20 cellular contexts compared by ENCODE assay signal in genomic region chrX:153883163-153883843, GRCh38. TPM values are rescaled to one million over a fixed set of nuclear protein-coding genes. Genes with fewer than 3 reads are reported as not detected.
DNase-seq lines count a peak whose midpoint lies in the region; ATAC-seq, FAIRE-seq and TF ChIP-seq lines count a peak whose summit lies in the region.
"Had no signal": no experiment of that assay in that cellular context is flagged by ENCODE, and none has a peak within 500 bp of the region (broad histone marks: within the 10 kb centered on the region; RNA-seq: fewer than 3 reads in every experiment).

No MANE protein-coding gene starts in this region.

- H3K9me1 ChIP-seq in K562 (ENCODE audit: control insufficient read depth, insufficient read depth, low read length) = no peaks in the 10 kb centered on the region

- H3K4me1 ChIP-seq in BE2C = peaks cover 36% of the 10 kb centered on the region
- peaks cover 72% of the 10 kb centered on the region for H3K4me1 ChIP-seq in HUES6 (ENCODE audit: control insufficient read depth, insufficient read depth, low read length)
- peaks cover 10 to 61% of the 10 kb centered on the region in 2 experiments for H3K4me1 ChIP-seq in K562 (replicated peaks in 1 of 2; ENCODE audit: control insufficient read depth in 2 of 2, insufficient read depth in 2 of 2, low read length in 2 of 2)
- peaks cover 73% of the 10 kb centered on the region for H3K4me1 ChIP-seq in mesenchymal stem cell (ENCODE audit: control insufficient read depth, insufficient read depth, low read depth, low read length)
- peaks cover 0 to 14% (median 6%) of the 10 kb centered on the region in 3 donors for H3K4me1 ChIP-seq in esophagus squamous epithelium

- 11% methylated on average over 4 of the region's 13 CpGs for WGBS in K562 (ENCODE audit: insufficient coverage, low coverage, missing lambda C conversion rate)
- whole genome bisulfite sequencing in mesenchymal stem cell = 56% methylated on average over 9 of the region's 13 CpGs
- 21 to 52% methylated on average over 3 to 8 of the region's 13 CpGs for WGBS in esophagus squamous epithelium, 2 donors

- H2BK15ac ChIP-seq in mesenchymal stem cell (ENCODE audit: low read depth, poor library complexity, severe bottlenecking) = peak overlapping the region; percentile 15

- TF ChIP-seq CTCF in BE2C (IDR thresholded peaks at IDR 0.05; ENCODE audit: low read depth, low read length) = no peak
- TF ChIP-seq CTCF in K562 (IDR thresholded peaks at IDR 0.05 in 2 of 3, conservative IDR thresholded peaks at IDR 0.05 in 1 of 3; ENCODE audit: insufficient read depth in 2 of 3, low read depth in 1 of 3, low read length in 3 of 3) = no peak
- TF ChIP-seq CTCF in esophagus squamous epithelium (IDR thresholded peaks at IDR 0.05) = no peak
- no peak for TF ChIP-seq CTCF in RWPE1 (conservative IDR thresholded peaks at IDR 0.05; ENCODE audit: low read depth)

- peak overlapping the region in 1 of 2 experiments; percentile 16 for H3K4ac ChIP-seq in mesenchymal stem cell (ENCODE audit: low read depth in 1 of 2, low read length in 2 of 2)

- H3K14ac ChIP-seq in mesenchymal stem cell (ENCODE audit: low read length in 2 of 2) = no peak overlapping the region

- TF ChIP-seq RAD21 in K562 (CRISPR knock-in tag; conservative IDR thresholded peaks at IDR 0.05 in 1 of 2, IDR thresholded peaks at IDR 0.05 in 1 of 2) = no peak

- H3K27me3 ChIP-seq in BE2C (no peaks in the 10 kb centered on the region), HUES6 (ENCODE audit: control insufficient read depth, insufficient read depth, low read length) (peaks cover 58% of the 10 kb centered on the region), K562 (ENCODE audit: control insufficient read depth in 2 of 2, insufficient read depth in 2 of 2, low read length in 2 of 2) (peaks cover 0 to 38% of the 10 kb centered on the region in 2 experiments; a peak in 2 of 5 replicates), mesenchymal stem cell (ENCODE audit: control insufficient read depth in 1 of 2, insufficient read depth in 1 of 2, low read length in 2 of 2) (peaks cover 0 to 91% of the 10 kb centered on the region in 2 experiments), esophagus squamous epithelium (peaks cover 0 to 98% (median 32%) of the 10 kb centered on the region in 4 donors)

- peaks cover 6% of the 10 kb centered on the region; the same call in 1 of the 2 replicates for H4K20me1 ChIP-seq in K562 (replicated peaks; ENCODE audit: control insufficient read depth, insufficient read depth, low read length)

- no TSS peak for BruUV-seq in K562 (replicated peaks; lab: Mats Ljungman, UMichigan)

- peak overlapping the region; percentile 75 for H3K4me3 ChIP-seq in BE2C (ENCODE audit: low read depth, low read length)
- H3K4me3 ChIP-seq in HUES6 (ENCODE audit: low read depth, low read length) = peak overlapping the region; percentile 18; the same call in 1 of the 2 replicates
- H3K4me3 ChIP-seq in K562 = no peak overlapping the region
- H3K4me3 ChIP-seq in mesenchymal stem cell (ENCODE audit: insufficient read depth in 1 of 2, low read depth in 1 of 2, low read length in 2 of 2) = no peak overlapping the region
- no peak overlapping the region for H3K4me3 ChIP-seq in esophagus squamous epithelium
- H3K4me3 ChIP-seq: A549 had no signal

- CTCF ChIA-PET in K562 (lab: Yijun Ruan, JAX; ENCODE audit: low intra/inter-chr PET ratio) = interaction anchor here (0.6 kb wide), 1 partner anchor 944 kb away, joined by 3 read pairs; no protein-coding TSS in a partner anchor
- CTCF ChIA-PET in RWPE1 (lab: Yijun Ruan, JAX) = interaction anchor here (0.7 to 1.5 kb wide), 2 partner anchors 40 to 56 kb away, joined by 4 to 5 read pairs; no protein-coding TSS in a partner anchor

- H3K4me2 ChIP-seq in K562 (ENCODE audit: insufficient read depth, low read length) (no peak overlapping the region), mesenchymal stem cell (ENCODE audit: low read length, poor library complexity, severe bottlenecking) (peak overlapping the region; percentile 13)
- H3K4me2 ChIP-seq: A549 had no signal

- H3K23ac ChIP-seq in mesenchymal stem cell (ENCODE audit: low read length in 2 of 2) = no peak overlapping the region

- H4K8ac ChIP-seq in mesenchymal stem cell (ENCODE audit: low read length) = no peak overlapping the region

- POLR2A ChIA-PET in K562 (lab: Yijun Ruan, JAX) = no interaction called here
- POLR2A ChIA-PET in RWPE1 (lab: Yijun Ruan, JAX; ENCODE audit: low non-redundant PET) = no interaction called here

- H3K36me3 ChIP-seq in BE2C (peaks cover 7% of the 10 kb centered on the region; the same call in 1 of the 2 replicates), HUES6 (ENCODE audit: control insufficient read depth, insufficient read depth, low read length) (no peaks in the 10 kb centered on the region), K562 (ENCODE audit: control insufficient read depth, insufficient read depth, low read length) (no peaks in the 10 kb centered on the region), mesenchymal stem cell (ENCODE audit: control insufficient read depth in 1 of 2, insufficient read depth in 2 of 2, low read depth in 1 of 2, low read length in 2 of 2) (peaks cover 0 to 19% of the 10 kb centered on the region in 2 experiments), esophagus squamous epithelium (no peaks in the 10 kb centered on the region)

- intact Hi-C loops in K562 (cut with micrococcal nuclease) (no loop called here), esophagus squamous epithelium (cut with DNase I) (no loop called here)

- no peaks in the 10 kb centered on the region for H3K79me2 ChIP-seq in K562 (ENCODE audit: control insufficient read depth, insufficient read depth, low read length)

- H3K27ac ChIP-seq in HUES6 (ENCODE audit: low read depth, low read length) (no peak overlapping the region), K562 (ENCODE audit: extremely low read depth, low read depth, low read length) (no peak overlapping the region), mesenchymal stem cell (ENCODE audit: low read length, poor library complexity, severe bottlenecking) (peak overlapping the region; percentile 32), esophagus squamous epithelium (no peak overlapping the region), RWPE1 (no peak overlapping the region; the same call in 1 of the 2 replicates)
- H3K27ac ChIP-seq: A549 had no signal

- H3K79me1 ChIP-seq in mesenchymal stem cell (replicated peaks; ENCODE audit: low read length, poor library complexity, severe bottlenecking) = peaks cover 3% of the 10 kb centered on the region

- no peak for FAIRE-seq in K562 (lab: Jason Lieb, UNC)
- FAIRE-seq: A549, GM12892 had no signal

- no peak overlapping the region for H2BK5ac ChIP-seq in mesenchymal stem cell (ENCODE audit: low read depth, low read length, poor library complexity, severe bottlenecking)

- peak; percentile 70 for ATAC-seq in K562
- ATAC-seq: PC-3 had no signal

- DNase-seq in BE2C (peak; percentile 48), K562 (ENCODE audit: extremely low read depth in 1 of 4, low spot score in 3 of 4) (peak; percentile 47 to 54 (median 52)), mesenchymal stem cell (no peak), NCI-H526 (lab: John Stamatoyannopoulos, UW) (no peak), esophagus squamous epithelium (lab: John Stamatoyannopoulos, UW) (no peak), NCI-H774 (lab: John Stamatoyannopoulos, UW) (no peak), RWPE1 (ENCODE audit: low spot score) (no peak)
- DNase-seq: Calu3; CD4-positive, CD25-positive, alpha-beta regulatory T cell; DND-41; GDM1; IMR-90; NCI-H2029; NCI-H526 treated with DMSO at 0.1 percent for 48 hours; PC-3; SHP77 treated with DMSO at 0.1 percent for 48 hours had no signal

- TF ChIP-seq POLR2A in K562 (conservative IDR thresholded peaks at IDR 0.05) = no peak
- no peak for TF ChIP-seq POLR2A in esophagus squamous epithelium (IDR thresholded peaks at IDR 0.05)

- H2AFZ ChIP-seq in K562 (ENCODE audit: low read depth, low read length) (no peak overlapping the region), mesenchymal stem cell (ENCODE audit: low read depth, low read length) (no peak overlapping the region)

- no peaks in the 10 kb centered on the region for H3K9me3 ChIP-seq in BE2C
- peaks cover 9% of the 10 kb centered on the region; the same call in 1 of the 2 replicates for H3K9me3 ChIP-seq in HUES6 (ENCODE audit: control insufficient read depth, insufficient read depth, low read depth, low read length)
- no peaks in the 10 kb centered on the region for H3K9me3 ChIP-seq in K562 (replicated peaks; ENCODE audit: control insufficient read depth, insufficient read depth, low read depth, low read length)
- H3K9me3 ChIP-seq in mesenchymal stem cell (ENCODE audit: control insufficient read depth, low read length) = no peaks in the 10 kb centered on the region
- H3K9me3 ChIP-seq in esophagus squamous epithelium = no peaks in the 10 kb centered on the region
- H3K9me3 ChIP-seq: A549 had no signal

- H2BK12ac ChIP-seq in mesenchymal stem cell (ENCODE audit: low read length in 2 of 2) = no peak overlapping the region

- in situ Hi-C loops in K562 (cut with MboI) = no loop called here

- TF ChIP-seq EP300 in K562 (IDR thresholded peaks at IDR 0.05; ENCODE audit: low read length) = no peak

- H2AK5ac ChIP-seq in mesenchymal stem cell (ENCODE audit: low read length, severe bottlenecking) = no peak overlapping the region

- H2BK120ac ChIP-seq in mesenchymal stem cell (ENCODE audit: low read depth, low read length) = no peak overlapping the region

- H4K91ac ChIP-seq in mesenchymal stem cell (ENCODE audit: low read length) = peak overlapping the region; percentile 34

- peak overlapping the region in 1 of 2 experiments; percentile 57 for H3K18ac ChIP-seq in mesenchymal stem cell (ENCODE audit: low read depth in 1 of 2, low read length in 2 of 2)

- H3K9ac ChIP-seq in HUES6 (ENCODE audit: low read length) = no peak overlapping the region
- H3K9ac ChIP-seq in K562 (ENCODE audit: insufficient read depth in 1 of 2, low read depth in 2 of 2, low read length in 2 of 2) = no peak overlapping the region; a peak in 1 of 4 replicates
- no peak overlapping the region for H3K9ac ChIP-seq in mesenchymal stem cell (ENCODE audit: low read length)

RNA-seq across cellular contexts. Expression of gene L1CAM, which starts 2.7 kb away (rescaled TPM):
- polyA plus RNA-seq in BE2C (2012; ENCODE audit: insufficient read depth, insufficient read length, low read depth) = 1,367 TPM
- total RNA-seq in K562 (2011; cell fraction: chromatin; rRNA removed; ENCODE audit: low replicate concordance) = 1.9 and 4.7 TPM in 2 replicates
- 1.1 and 2.7 TPM in 2 replicates for total RNA-seq in K562 (2011; cell fraction: nucleolus; rRNA removed)
- total RNA-seq in K562 (2011; cell fraction: nucleoplasm; rRNA removed) = 1.5 and 1.8 TPM in 2 replicates
- total RNA-seq in K562 (2014; rRNA removed) = 0.09 and 0.24 TPM in 2 replicates
- total RNA-seq in K562 (2014; rRNA removed; fragmentation: Illumina TruSeq; extraction: Trizol) = 0.10 and 0.40 TPM in 2 replicates
- 0.11 and 0.36 TPM in 2 replicates for total RNA-seq in K562 (2015; rRNA removed; fragmentation: Illumina TruSeq; extraction: Trizol)
- 0.29 and 0.86 TPM in 2 replicates for total RNA-seq in K562 (2021)
- 0.15 and 0.61 TPM in 2 replicates for polyA plus RNA-seq in K562 (2011; rRNA removed)
- polyA plus RNA-seq in K562 (2011; cell fraction: cytosol; rRNA removed) = 0.10 and 0.19 TPM in 2 replicates
- 1.4 and 1.7 TPM in 2 replicates for polyA plus RNA-seq in K562 (2011; cell fraction: nucleus; rRNA removed)
- polyA plus RNA-seq in K562 (2012) = 0.29 and 2.2 TPM in 2 replicates
- polyA plus RNA-seq in K562 (2014; fragmentation: Illumina TruSeq; extraction: Trizol) = 0.16 and 0.21 TPM in 2 replicates
- not detected for polyA plus RNA-seq in K562 (2014; fragmentation: Nextera tagmentation; extraction: Ambion mirVana)
- 0.62 TPM in 1 of 2 replicates, not detected in the other for polyA plus RNA-seq in K562 (2014; rRNA removed)
- 0.18 and 0.21 TPM in 2 replicates for polyA minus RNA-seq in K562 (2011; rRNA and poly(A)+ RNA removed)
- 3.5 TPM in 1 of 2 replicates, not detected in the other for polyA minus RNA-seq in K562 (2011; cell fraction: cytosol; rRNA and poly(A)+ RNA removed)
- 0.44 and 1.1 TPM in 2 replicates for polyA minus RNA-seq in K562 (2011; cell fraction: nucleus; rRNA and poly(A)+ RNA removed)
- polyA plus RNA-seq in mesenchymal stem cell (2013, experiment 1 of 2) = 25.9 TPM
- polyA plus RNA-seq in mesenchymal stem cell (2013, experiment 2 of 2) = 25.0 TPM
- total RNA-seq in esophagus squamous epithelium = 1 to 10 TPM in 2 of 4 donors, under 1 TPM in 2; 0.35 to 3.2 (median 1.3) TPM

RNA-seq across cellular contexts. Expression of gene AVPR2, which starts 21.2 kb away (rescaled TPM):
- 6.0 TPM for polyA plus RNA-seq in BE2C (2012; ENCODE audit: insufficient read depth, insufficient read length, low read depth)
- not detected in 2 replicates for total RNA-seq in K562 (2011; cell fraction: chromatin; rRNA removed; ENCODE audit: low replicate concordance)
- total RNA-seq in K562 (2011; cell fraction: nucleolus; rRNA removed) = not detected in 2 replicates
- total RNA-seq in K562 (2011; cell fraction: nucleoplasm; rRNA removed) = not detected in 2 replicates
- not detected in 2 replicates for total RNA-seq in K562 (2014; rRNA removed)
- total RNA-seq in K562 (2014; rRNA removed; fragmentation: Illumina TruSeq; extraction: Trizol) = not detected in 2 replicates
- total RNA-seq in K562 (2015; rRNA removed; fragmentation: Illumina TruSeq; extraction: Trizol) = not detected in 2 replicates
- not detected in 2 replicates for total RNA-seq in K562 (2021)
- not detected in 2 replicates for polyA plus RNA-seq in K562 (2011; rRNA removed)
- polyA plus RNA-seq in K562 (2011; cell fraction: cytosol; rRNA removed) = not detected in 2 replicates
- not detected in 2 replicates for polyA plus RNA-seq in K562 (2011; cell fraction: nucleus; rRNA removed)
- polyA plus RNA-seq in K562 (2012) = 0.56 and 0.65 TPM in 2 replicates
- polyA plus RNA-seq in K562 (2014; fragmentation: Illumina TruSeq; extraction: Trizol) = not detected in 2 replicates
- not detected for polyA plus RNA-seq in K562 (2014; fragmentation: Nextera tagmentation; extraction: Ambion mirVana)
- polyA plus RNA-seq in K562 (2014; rRNA removed) = not detected in 2 replicates
- not detected in 2 replicates for polyA minus RNA-seq in K562 (2011; rRNA and poly(A)+ RNA removed)
- not detected in 2 replicates for polyA minus RNA-seq in K562 (2011; cell fraction: cytosol; rRNA and poly(A)+ RNA removed)
- polyA minus RNA-seq in K562 (2011; cell fraction: nucleus; rRNA and poly(A)+ RNA removed) = not detected in 2 replicates
- polyA plus RNA-seq in mesenchymal stem cell (2013, experiment 1 of 2) = not detected
- not detected for polyA plus RNA-seq in mesenchymal stem cell (2013, experiment 2 of 2)
- 1 to 10 TPM in 1 of 4 donors, under 1 TPM in 3; 0.19 to 1.3 (median 0.29) TPM for total RNA-seq in esophagus squamous epithelium
- total RNA-seq: Calu3; CD4-positive, CD25-positive, alpha-beta regulatory T cell; IMR-90; LHCN-M2; PC-3 had no signal
- polyA plus RNA-seq: A549; CD4-positive, CD25-positive, alpha-beta regulatory T cell; IMR-90 had no signal

RNA-seq across cellular contexts. Expression of gene ARHGAP4, which starts 42.8 kb away (rescaled TPM):
- 107 TPM for polyA plus RNA-seq in BE2C (2012; ENCODE audit: insufficient read depth, insufficient read length, low read depth)
- total RNA-seq in K562 (2011; cell fraction: chromatin; rRNA removed; ENCODE audit: low replicate concordance) = 54.8 and 157 TPM in 2 replicates
- 105 and 155 TPM in 2 replicates for total RNA-seq in K562 (2011; cell fraction: nucleolus; rRNA removed)
- 55.0 and 81.2 TPM in 2 replicates for total RNA-seq in K562 (2011; cell fraction: nucleoplasm; rRNA removed)
- total RNA-seq in K562 (2014; rRNA removed) (52.7 and 81.2 TPM in 2 replicates), K562 (2014; rRNA removed; fragmentation: Illumina TruSeq; extraction: Trizol) (3.1 and 5.5 TPM in 2 replicates), K562 (2015; rRNA removed; fragmentation: Illumina TruSeq; extraction: Trizol) (32.7 and 36.8 TPM in 2 replicates), K562 (2021) (70.5 and 81.8 TPM in 2 replicates), esophagus squamous epithelium (10 to 100 TPM in 1 of 4 donors, 1 to 10 TPM in 3; 3.9 to 18.3 (median 7.6) TPM)
- polyA plus RNA-seq in K562 (2011; rRNA removed) (9.6 and 29.7 TPM in 2 replicates), K562 (2014; fragmentation: Illumina TruSeq; extraction: Trizol) (13.5 and 40.2 TPM in 2 replicates), K562 (2014; fragmentation: Nextera tagmentation; extraction: Ambion mirVana) (1 to 10 TPM in 1 of 2 experiments, under 1 TPM in 1; 0.30 to 1.7 TPM), K562 (2014; rRNA removed) (63.7 and 77.8 TPM in 2 replicates)
- 21.0 and 26.6 TPM in 2 replicates for polyA plus RNA-seq in K562 (2011; cell fraction: cytosol; rRNA removed)
- 174 and 259 TPM in 2 replicates for polyA plus RNA-seq in K562 (2011; cell fraction: nucleus; rRNA removed)
- 59.1 and 135 TPM in 2 replicates for polyA plus RNA-seq in K562 (2012)
- polyA minus RNA-seq in K562 (2011; rRNA and poly(A)+ RNA removed) = 3.6 and 6.7 TPM in 2 replicates
- polyA minus RNA-seq in K562 (2011; cell fraction: cytosol; rRNA and poly(A)+ RNA removed) = 13.5 and 33.9 TPM in 2 replicates
- polyA minus RNA-seq in K562 (2011; cell fraction: nucleus; rRNA and poly(A)+ RNA removed) = 26.9 and 53.0 TPM in 2 replicates
- 0.83 TPM for polyA plus RNA-seq in mesenchymal stem cell (2013, experiment 1 of 2)
- 1.1 TPM for polyA plus RNA-seq in mesenchymal stem cell (2013, experiment 2 of 2)

RNA-seq across cellular contexts. Expression of gene NAA10, which starts 51.5 kb away (rescaled TPM):
- 597 TPM for polyA plus RNA-seq in BE2C (2012; ENCODE audit: insufficient read depth, insufficient read length, low read depth)
- total RNA-seq in K562 (2011; cell fraction: chromatin; rRNA removed; ENCODE audit: low replicate concordance) = 126 and 302 TPM in 2 replicates
- total RNA-seq in K562 (2011; cell fraction: nucleolus; rRNA removed) = 207 and 213 TPM in 2 replicates
- total RNA-seq in K562 (2011; cell fraction: nucleoplasm; rRNA removed) = 179 and 187 TPM in 2 replicates
- total RNA-seq in K562 (2014; rRNA removed) (152 and 196 TPM in 2 replicates), K562 (2014; rRNA removed; fragmentation: Illumina TruSeq; extraction: Trizol) (101 and 103 TPM in 2 replicates), K562 (2015; rRNA removed; fragmentation: Illumina TruSeq; extraction: Trizol) (134 and 146 TPM in 2 replicates), K562 (2021) (226 and 231 TPM in 2 replicates), esophagus squamous epithelium (10 to 100 TPM; 42.5 to 92.5 (median 87.6) TPM)
- polyA plus RNA-seq in K562 (2011; rRNA removed) (105 and 117 TPM in 2 replicates), K562 (2014; fragmentation: Illumina TruSeq; extraction: Trizol) (192 and 229 TPM in 2 replicates), K562 (2014; fragmentation: Nextera tagmentation; extraction: Ambion mirVana) (10 to 100 TPM; 11.1 to 26.5 TPM), K562 (2014; rRNA removed) (250 and 277 TPM in 2 replicates)
- polyA plus RNA-seq in K562 (2011; cell fraction: cytosol; rRNA removed) = 174 and 276 TPM in 2 replicates
- 211 and 324 TPM in 2 replicates for polyA plus RNA-seq in K562 (2011; cell fraction: nucleus; rRNA removed)
- polyA plus RNA-seq in K562 (2012) = 177 and 213 TPM in 2 replicates
- polyA minus RNA-seq in K562 (2011; rRNA and poly(A)+ RNA removed) = 45.9 and 88.5 TPM in 2 replicates
- polyA minus RNA-seq in K562 (2011; cell fraction: cytosol; rRNA and poly(A)+ RNA removed) = 72.1 and 79.8 TPM in 2 replicates
- polyA minus RNA-seq in K562 (2011; cell fraction: nucleus; rRNA and poly(A)+ RNA removed) = 70.5 and 80.1 TPM in 2 replicates
- polyA plus RNA-seq in mesenchymal stem cell (2013, experiment 1 of 2) = 173 TPM
- polyA plus RNA-seq in mesenchymal stem cell (2013, experiment 2 of 2) = 171 TPM

RNA-seq across cellular contexts. Expression of gene PDZD4, which starts 53.0 kb away (rescaled TPM):
- polyA plus RNA-seq in BE2C (2012; ENCODE audit: insufficient read depth, insufficient read length, low read depth) = 127 TPM
- total RNA-seq in K562 (2011; cell fraction: chromatin; rRNA removed; ENCODE audit: low replicate concordance) = 0.46 TPM in 1 of 2 replicates, not detected in the other
- total RNA-seq in K562 (2011; cell fraction: nucleolus; rRNA removed) = 0.13 and 0.33 TPM in 2 replicates
- not detected in 2 replicates for total RNA-seq in K562 (2011; cell fraction: nucleoplasm; rRNA removed)
- total RNA-seq in K562 (2014; rRNA removed) (0.05 TPM in 1 of 2 replicates, not detected in the other), K562 (2014; rRNA removed; fragmentation: Illumina TruSeq; extraction: Trizol) (not detected in 2 replicates), K562 (2015; rRNA removed; fragmentation: Illumina TruSeq; extraction: Trizol) (not detected in 2 replicates), K562 (2021) (0.38 TPM in 1 of 2 replicates, not detected in the other), esophagus squamous epithelium (1 to 10 TPM in 3 of 4 donors, under 1 TPM in 1; 0.97 to 3.4 (median 1.9) TPM)
- polyA plus RNA-seq in K562 (2011; rRNA removed) (0.07 and 0.18 TPM in 2 replicates), K562 (2014; fragmentation: Illumina TruSeq; extraction: Trizol) (not detected in 2 replicates), K562 (2014; fragmentation: Nextera tagmentation; extraction: Ambion mirVana) (not detected), K562 (2014; rRNA removed) (0.08 TPM in 1 of 2 replicates, not detected in the other)
- 0.06 and 0.13 TPM in 2 replicates for polyA plus RNA-seq in K562 (2011; cell fraction: cytosol; rRNA removed)
- 1.1 and 1.4 TPM in 2 replicates for polyA plus RNA-seq in K562 (2011; cell fraction: nucleus; rRNA removed)
- polyA plus RNA-seq in K562 (2012) = 0.07 TPM in 1 of 2 replicates, not detected in the other
- polyA minus RNA-seq in K562 (2011; rRNA and poly(A)+ RNA removed) = not detected in 2 replicates
- not detected in 2 replicates for polyA minus RNA-seq in K562 (2011; cell fraction: cytosol; rRNA and poly(A)+ RNA removed)
- 0.33 TPM in 1 of 2 replicates, not detected in the other for polyA minus RNA-seq in K562 (2011; cell fraction: nucleus; rRNA and poly(A)+ RNA removed)
- polyA plus RNA-seq in mesenchymal stem cell (2013, experiment 1 of 2) = 0.47 TPM
- 0.40 TPM for polyA plus RNA-seq in mesenchymal stem cell (2013, experiment 2 of 2)
- polyA plus RNA-seq: CD4-positive, CD25-positive, alpha-beta regulatory T cell had no signal

Comparison
In these comparisons a context has a peak if more than half of its experiments do, and no peak if none do; other contexts are left out.
1. DNase-seq: peak in BE2C (single experiment) and K562 (4 of 4); none in mesenchymal stem cell (single experiment), NCI-H526 (0 of 2), esophagus squamous epithelium (single experiment), NCI-H774 (single experiment) and RWPE1 (single experiment).
2. H3K4me3 ChIP-seq: peak in BE2C (single experiment) and HUES6 (single experiment); none in K562 (single experiment), mesenchymal stem cell (0 of 2) and esophagus squamous epithelium (0 of 4).